In genomic region chrX:43654431-43655150, GRCh38 we compare ENCODE assay signal across 1 cellular context.
TF ChIP-seq lines count a peak whose summit lies in the region.

No MANE protein-coding gene starts in this region.

TF ChIP-seq in HEK293, 187 proteins besides CTCF, POLR2A, EP300 and RAD21 (continued from another document):
- TF ChIP-seq KLF8 (tag by site-specific recombination; IDR thresholded peaks at IDR 0.05), result peak; percentile 57; the same call in 1 of the 2 replicates
- peak; percentile 41; the same call in 1 of the 2 replicates for TF ChIP-seq KLF10 (tag by site-specific recombination; IDR thresholded peaks at IDR 0.05)
- 0 out of 2 replicates have a peak, but pooled peaks have one; percentile 19 for TF ChIP-seq KLF7 (tag by site-specific recombination; IDR thresholded peaks at IDR 0.05; ENCODE audit: borderline replicate concordance)
- TF ChIP-seq SP2 (tag by site-specific recombination; IDR thresholded peaks at IDR 0.05), result peak; percentile 63
- TF ChIP-seq KLF16 (tag by site-specific recombination; IDR thresholded peaks at IDR 0.05), result peak; percentile 35; the same call in 1 of the 2 replicates
- no peak for TF ChIP-seq GLIS1 (tag by site-specific recombination; IDR thresholded peaks at IDR 0.05)
- TF ChIP-seq OSR2 (tag by site-specific recombination; IDR thresholded peaks at IDR 0.05), result peak; percentile 57; the same call in 1 of the 2 replicates
- TF ChIP-seq ZNF175 (tag by site-specific recombination; IDR thresholded peaks at IDR 0.05), result no peak
